ENCODE assay signal across 13 cellular contexts in the genomic region with DNA sequence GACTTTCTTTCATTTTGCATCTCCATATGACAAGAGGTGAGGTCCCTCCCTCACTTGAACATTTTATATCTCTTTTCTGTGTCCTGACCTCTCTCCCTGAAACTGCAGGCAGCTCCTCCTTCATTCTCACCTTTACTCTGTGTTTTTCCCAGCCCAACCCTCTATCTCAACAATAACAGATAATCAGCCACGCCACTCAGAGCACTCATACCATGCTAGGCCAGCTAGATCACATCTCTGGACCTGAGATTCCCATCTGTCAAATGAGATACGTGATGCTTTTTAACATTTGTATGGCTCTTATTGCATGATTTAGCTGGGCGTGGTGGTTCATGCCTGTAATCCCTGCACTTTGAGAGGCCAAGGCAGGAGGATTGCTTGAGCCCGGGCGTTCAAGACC.
DNase-seq lines count a peak whose midpoint lies in the region; ATAC-seq and TF ChIP-seq lines count a peak whose summit lies in the region.
"Had no signal": no experiment of that assay in that cellular context is flagged by ENCODE, and none has a peak within 500 bp of the region (broad histone marks: within the 10 kb centered on the region; RNA-seq: fewer than 3 reads in every experiment).

No MANE protein-coding gene starts in this region.

- intact Hi-C loops in activated CD8-positive, alpha-beta T cell treated with anti-CD3 and anti-CD28 coated beads for 36 hours (cut with micrococcal nuclease), result no loop called here
- intact Hi-C loops in activated CD4-positive, alpha-beta T cell treated with anti-CD3 and anti-CD28 coated beads, Interleukin-2, amount 10 ng/mL, durations not matched to agents 24 days and 14 days (cut with micrococcal nuclease), result no loop called here

- H3K4me3 Mint-ChIP-seq in activated CD8-positive, alpha-beta T cell treated with anti-CD3 and anti-CD28 coated beads, Interleukin-2, amount 10 ng/mL, durations not matched to agents 7 days and 5 days, result no peak overlapping the region
- no peak overlapping the region for H3K4me3 Mint-ChIP-seq in activated CD8-positive, alpha-beta T cell treated with anti-CD3 and anti-CD28 coated beads for 36 hours
- H3K4me3 Mint-ChIP-seq in glutamatergic neuron (ENCODE audit: unreplicated experiment) (no peak overlapping the region), nephron progenitor cell (no peak overlapping the region)
- H3K4me3 Mint-ChIP-seq in activated CD4-positive, alpha-beta T cell treated with anti-CD3 and anti-CD28 coated beads, Interleukin-2, amount 10 ng/mL, durations not matched to agents 24 days and 14 days, result no peak overlapping the region
- H3K4me3 Mint-ChIP-seq: GM23338 had no signal

- CTCF ChIA-PET in activated CD8-positive, alpha-beta T cell treated with anti-CD3 and anti-CD28 coated beads, Interleukin-2, amount 10 ng/mL, durations not matched to agents 7 days and 5 days (lab: Charles Lee), result interaction anchor here (1.4 to 1.5 kb wide), 2 partner anchors 10 to 85 kb away, joined by 4 to 5 read pairs; no protein-coding TSS in a partner anchor
- CTCF ChIA-PET in activated CD8-positive, alpha-beta T cell treated with anti-CD3 and anti-CD28 coated beads for 36 hours (lab: Charles Lee), result interaction anchor here (0.9 to 1.0 kb wide), 3 partner anchors 11 to 68 kb away, joined by 3 to 4 read pairs (median 3); no protein-coding TSS in a partner anchor

- TF ChIP-seq CTCF in activated CD8-positive, alpha-beta T cell treated with anti-CD3 and anti-CD28 coated beads for 36 hours (IDR thresholded peaks at IDR 0.05), result no peak
- no peak for TF ChIP-seq CTCF in glutamatergic neuron (IDR thresholded peaks at IDR 0.05; ENCODE audit: partially characterized antibody, unreplicated experiment)
- TF ChIP-seq CTCF in nephron progenitor cell (IDR thresholded peaks at IDR 0.05), result no peak

- no peak for DNase-seq in activated CD8-positive, alpha-beta T cell treated with anti-CD3 and anti-CD28 coated beads, Interleukin-2, amount 10 ng/mL, durations not matched to agents 7 days and 5 days
- DNase-seq in activated CD8-positive, alpha-beta T cell treated with anti-CD3 and anti-CD28 coated beads for 36 hours, result no peak
- DNase-seq in glutamatergic neuron (no peak), nephron progenitor cell (no peak), NCI-H1105 treated with DMSO at 0.1 percent for 48 hours (lab: John Stamatoyannopoulos, UW) (no peak)
- DNase-seq in activated CD4-positive, alpha-beta T cell treated with anti-CD3 and anti-CD28 coated beads, Interleukin-2, amount 10 ng/mL, durations not matched to agents 24 days and 14 days, result no peak
- DNase-seq: 8988T, AML-193, DMS53, GF-D8, H7 had no signal

- POLR2A ChIA-PET in activated CD8-positive, alpha-beta T cell treated with anti-CD3 and anti-CD28 coated beads, Interleukin-2, amount 10 ng/mL, durations not matched to agents 7 days and 5 days (lab: Charles Lee), result interaction anchor here (1.6 kb wide), 1 partner anchor 64 kb away, joined by 5 read pairs; no protein-coding TSS in a partner anchor
- POLR2A ChIA-PET in activated CD8-positive, alpha-beta T cell treated with anti-CD3 and anti-CD28 coated beads for 36 hours (lab: Charles Lee), result interaction anchor here (0.7 to 1.1 kb wide), 2 partner anchors 10 kb away, joined by 3 to 4 read pairs; no protein-coding TSS in a partner anchor

- H3K27me3 Mint-ChIP-seq in activated CD8-positive, alpha-beta T cell treated with anti-CD3 and anti-CD28 coated beads, Interleukin-2, amount 10 ng/mL, durations not matched to agents 7 days and 5 days (ENCODE audit: low read depth), result no peaks in the 10 kb centered on the region
- no peaks in the 10 kb centered on the region for H3K27me3 Mint-ChIP-seq in activated CD8-positive, alpha-beta T cell treated with anti-CD3 and anti-CD28 coated beads for 36 hours
- H3K27me3 Mint-ChIP-seq in glutamatergic neuron (ENCODE audit: unreplicated experiment) (peaks cover 6% of the 10 kb centered on the region), nephron progenitor cell (ENCODE audit: low read depth, poor library complexity) (peaks cover 2% of the 10 kb centered on the region)
- no peaks in the 10 kb centered on the region for H3K27me3 Mint-ChIP-seq in activated CD4-positive, alpha-beta T cell treated with anti-CD3 and anti-CD28 coated beads, Interleukin-2, amount 10 ng/mL, durations not matched to agents 24 days and 14 days

- H3K4me1 Mint-ChIP-seq in activated CD8-positive, alpha-beta T cell treated with anti-CD3 and anti-CD28 coated beads, Interleukin-2, amount 10 ng/mL, durations not matched to agents 7 days and 5 days (ENCODE audit: low read depth), result peaks cover 23% of the 10 kb centered on the region
- peaks cover 31% of the 10 kb centered on the region for H3K4me1 Mint-ChIP-seq in activated CD8-positive, alpha-beta T cell treated with anti-CD3 and anti-CD28 coated beads for 36 hours (ENCODE audit: low read depth)
- peaks cover 17% of the 10 kb centered on the region for H3K4me1 Mint-ChIP-seq in glutamatergic neuron (ENCODE audit: low read depth, unreplicated experiment)
- H3K4me1 Mint-ChIP-seq in nephron progenitor cell, result peaks cover 27% of the 10 kb centered on the region
- peaks cover 18% of the 10 kb centered on the region for H3K4me1 Mint-ChIP-seq in activated CD4-positive, alpha-beta T cell treated with anti-CD3 and anti-CD28 coated beads, Interleukin-2, amount 10 ng/mL, durations not matched to agents 24 days and 14 days

- H3K27ac Mint-ChIP-seq in activated CD8-positive, alpha-beta T cell treated with anti-CD3 and anti-CD28 coated beads, Interleukin-2, amount 10 ng/mL, durations not matched to agents 7 days and 5 days, result peak overlapping the region; percentile 1
- H3K27ac Mint-ChIP-seq in activated CD8-positive, alpha-beta T cell treated with anti-CD3 and anti-CD28 coated beads for 36 hours, result no peak overlapping the region
- H3K27ac Mint-ChIP-seq in glutamatergic neuron (ENCODE audit: unreplicated experiment), result peak overlapping the region; percentile 46
- H3K27ac Mint-ChIP-seq in nephron progenitor cell, result peak overlapping the region; percentile 46
- H3K27ac Mint-ChIP-seq in activated CD4-positive, alpha-beta T cell treated with anti-CD3 and anti-CD28 coated beads, Interleukin-2, amount 10 ng/mL, durations not matched to agents 24 days and 14 days, result no peak overlapping the region
- H3K27ac Mint-ChIP-seq: GM23338 had no signal

- ATAC-seq in activated CD8-positive, alpha-beta T cell treated with anti-CD3 and anti-CD28 coated beads, Interleukin-2, amount 10 ng/mL, durations not matched to agents 7 days and 5 days, result no peak
- ATAC-seq in activated CD8-positive, alpha-beta T cell treated with anti-CD3 and anti-CD28 coated beads for 36 hours, result no peak
- no peak for ATAC-seq in GM21447 (IDR thresholded peaks at IDR 0.05; ENCODE audit: unreplicated experiment)
- ATAC-seq: GM23338 had no signal

- H3K9me3 Mint-ChIP-seq in activated CD8-positive, alpha-beta T cell treated with anti-CD3 and anti-CD28 coated beads, Interleukin-2, amount 10 ng/mL, durations not matched to agents 7 days and 5 days (ENCODE audit: insufficient read depth), result no peaks in the 10 kb centered on the region
- no peaks in the 10 kb centered on the region for H3K9me3 Mint-ChIP-seq in activated CD8-positive, alpha-beta T cell treated with anti-CD3 and anti-CD28 coated beads for 36 hours
- H3K9me3 Mint-ChIP-seq in glutamatergic neuron (ENCODE audit: unreplicated experiment) (peaks cover 7% of the 10 kb centered on the region), nephron progenitor cell (no peaks in the 10 kb centered on the region)
- no peaks in the 10 kb centered on the region for H3K9me3 Mint-ChIP-seq in activated CD4-positive, alpha-beta T cell treated with anti-CD3 and anti-CD28 coated beads, Interleukin-2, amount 10 ng/mL, durations not matched to agents 24 days and 14 days
- H3K9me3 Mint-ChIP-seq: GM23338 had no signal

- H3K36me3 Mint-ChIP-seq in activated CD8-positive, alpha-beta T cell treated with anti-CD3 and anti-CD28 coated beads, Interleukin-2, amount 10 ng/mL, durations not matched to agents 7 days and 5 days (ENCODE audit: low read depth), result no peaks in the 10 kb centered on the region
- no peaks in the 10 kb centered on the region for H3K36me3 Mint-ChIP-seq in activated CD8-positive, alpha-beta T cell treated with anti-CD3 and anti-CD28 coated beads for 36 hours (ENCODE audit: low read depth)
- H3K36me3 Mint-ChIP-seq in glutamatergic neuron (ENCODE audit: unreplicated experiment) (no peaks in the 10 kb centered on the region), nephron progenitor cell (ENCODE audit: low read depth) (peaks cover 9% of the 10 kb centered on the region)
- no peaks in the 10 kb centered on the region for H3K36me3 Mint-ChIP-seq in activated CD4-positive, alpha-beta T cell treated with anti-CD3 and anti-CD28 coated beads, Interleukin-2, amount 10 ng/mL, durations not matched to agents 24 days and 14 days (ENCODE audit: low read depth)

Comparison
In these comparisons a context has a peak if more than half of its experiments do, and no peak if none do; other contexts are left out.
1. H3K27ac Mint-ChIP-seq: peak in activated CD8-positive, alpha-beta T cell treated with anti-CD3 and anti-CD28 coated beads, Interleukin-2, amount 10 ng/mL, durations not matched to agents 7 days and 5 days (single experiment), glutamatergic neuron (single experiment) and nephron progenitor cell (single experiment); none in activated CD8-positive, alpha-beta T cell treated with anti-CD3 and anti-CD28 coated beads for 36 hours (single experiment) and activated CD4-positive, alpha-beta T cell treated with anti-CD3 and anti-CD28 coated beads, Interleukin-2, amount 10 ng/mL, durations not matched to agents 24 days and 14 days (single experiment).